In the genomic region with DNA sequence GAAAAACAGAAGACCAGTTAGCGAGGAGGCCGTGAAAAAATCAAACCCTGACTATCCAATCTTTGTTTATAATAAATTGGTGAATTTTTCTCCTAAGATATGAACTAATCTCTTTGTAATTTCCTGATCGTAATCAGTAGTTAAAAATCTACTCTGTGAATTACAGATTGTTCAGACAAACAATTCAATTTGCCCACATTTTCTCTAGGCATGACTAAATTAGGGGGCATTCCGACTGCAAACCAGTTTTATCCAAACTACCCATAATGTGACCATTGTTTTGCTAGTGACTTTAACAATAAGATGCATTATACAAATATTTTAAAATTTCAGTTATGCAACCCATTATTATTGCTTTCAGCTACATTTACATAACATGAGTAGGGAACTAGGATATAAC, we compare ENCODE assay signal across 32 cellular contexts.
"Had no signal": no experiment of that assay in that cellular context is flagged by ENCODE, and none has a peak within 500 bp of the region (broad histone marks: within the 10 kb centered on the region; RNA-seq: fewer than 3 reads in every experiment).

No MANE protein-coding gene starts in this region.

- H3K36me3 Mint-ChIP-seq: activated CD4-positive, alpha-beta memory T cell treated with anti-CD3 and anti-CD28 coated beads for 36 hours; activated naive CD4-positive, alpha-beta T cell treated with anti-CD3 and anti-CD28 coated beads, Interleukin-2, amount 10 ng/mL, durations not matched to agents 7 days and 5 days; stimulated activated memory B cell treated with anti-CD40 and anti-IgM and Interleukin-4, amounts not matched to agents 10 μg/mL and 1 μg/mL and 100 μg/mL, for 72 hours; type B pancreatic cell had no signal

- H3K4me1 Mint-ChIP-seq: activated CD4-positive, alpha-beta T cell treated with anti-CD3 and anti-CD28 coated beads, Interleukin-2, amount 10 ng/mL, durations not matched to agents 24 days and 14 days; activated naive CD4-positive, alpha-beta T cell treated with anti-CD3 and anti-CD28 coated beads, Interleukin-2, amount 10 ng/mL, durations not matched to agents 7 days and 5 days; nephron; stimulated activated memory B cell treated with anti-CD40 and anti-IgM and Interleukin-4, amounts not matched to agents 10 μg/mL and 1 μg/mL and 100 μg/mL, for 72 hours; stimulated activated naive CD8-positive, alpha-beta T cell treated with anti-CD3 and anti-CD28 coated beads, Interleukin-15, amount 100 ng/mL, for 72 hours had no signal

- H3K4me2 ChIP-seq: smooth muscle cell had no signal

- H3K27ac Mint-ChIP-seq: activated CD4-positive, alpha-beta memory T cell treated with anti-CD3 and anti-CD28 coated beads for 36 hours; activated CD4-positive, alpha-beta T cell treated with anti-CD3 and anti-CD28 coated beads, Interleukin-2, amount 10 ng/mL, durations not matched to agents 24 days and 14 days; activated naive CD4-positive, alpha-beta T cell treated with anti-CD3 and anti-CD28 coated beads, Interleukin-2, amount 10 ng/mL, durations not matched to agents 7 days and 5 days; effector memory CD8-positive, alpha-beta T cell; nephron; progenitor cell of endocrine pancreas; stimulated activated memory B cell treated with anti-CD40 and anti-IgM and Interleukin-4, amounts not matched to agents 10 μg/mL and 1 μg/mL and 100 μg/mL, for 72 hours; stimulated activated naive CD8-positive, alpha-beta T cell treated with anti-CD3 and anti-CD28 coated beads, Interleukin-15, amount 100 ng/mL, for 72 hours; type B pancreatic cell had no signal

- DNase-seq: activated CD4-positive, alpha-beta memory T cell treated with anti-CD3 and anti-CD28 coated beads for 36 hours; activated CD4-positive, alpha-beta T cell treated with anti-CD3 and anti-CD28 coated beads, Interleukin-2, amount 10 ng/mL, durations not matched to agents 24 days and 14 days; activated CD4-positive, CD25-positive, alpha-beta regulatory T cell treated with anti-CD3 and anti-CD28 coated beads, Interleukin-2, amount 50 U/mL, for 72 hours; activated CD8-positive, alpha-beta memory T cell treated with anti-CD3 and anti-CD28 coated beads, Interleukin-2, amount 50 U/mL, for 4 hours; activated gamma-delta T cell; activated naive CD4-positive, alpha-beta T cell treated with anti-CD3 and anti-CD28 coated beads, Interleukin-2, amount 10 ng/mL, durations not matched to agents 7 days and 5 days; activated T-cell treated with anti-CD3 and anti-CD28 coated beads, Interleukin-2, amount 50 U/mL, for 1 hour; amniotic stem cell; cortex of kidney; effector memory CD8-positive, alpha-beta T cell; foreskin keratinocyte; heart right ventricle; kidney glomerular epithelial cell; left lung; lower lobe of right lung; mesendoderm; ovary; retina; sigmoid colon; stimulated activated CD4-positive, alpha-beta T cell treated with anti-CD3 and anti-CD28 coated beads, Interleukin-1b, Interleukin-23, amount 100 ng/mL, for 48 hours; stimulated activated CD4-positive, alpha-beta T cell treated with anti-CD3 and anti-CD28 coated beads, Interleukin-4, amount 100 ng/mL, for 4 hours; stimulated activated CD8-positive, alpha-beta memory T cell treated with anti-CD3 and anti-CD28 coated beads, Interleukin-4, amount 100 ng/mL, for 48 hours; stimulated activated naive CD8-positive, alpha-beta T cell treated with anti-CD3 and anti-CD28 coated beads, Interleukin-15, amount 100 ng/mL, for 72 hours; substantia nigra; T1000; uterus had no signal

- H3K4me3 ChIP-seq: heart right ventricle, left lung, lower lobe of right lung, ovary, sigmoid colon, smooth muscle cell, uterus had no signal

- H3K27me3 Mint-ChIP-seq: activated CD4-positive, alpha-beta memory T cell treated with anti-CD3 and anti-CD28 coated beads for 36 hours; activated CD4-positive, alpha-beta T cell treated with anti-CD3 and anti-CD28 coated beads, Interleukin-2, amount 10 ng/mL, durations not matched to agents 24 days and 14 days; activated naive CD4-positive, alpha-beta T cell treated with anti-CD3 and anti-CD28 coated beads, Interleukin-2, amount 10 ng/mL, durations not matched to agents 7 days and 5 days; effector memory CD8-positive, alpha-beta T cell; progenitor cell of endocrine pancreas; stimulated activated memory B cell treated with anti-CD40 and anti-IgM and Interleukin-4, amounts not matched to agents 10 μg/mL and 1 μg/mL and 100 μg/mL, for 72 hours; stimulated activated naive CD8-positive, alpha-beta T cell treated with anti-CD3 and anti-CD28 coated beads, Interleukin-15, amount 100 ng/mL, for 72 hours; type B pancreatic cell had no signal

- H3K27ac ChIP-seq: brain microvascular endothelial cell, foreskin keratinocyte, heart right ventricle, left lung, lower lobe of right lung, ovary, sigmoid colon, uterus had no signal

- H3K9me3 Mint-ChIP-seq: activated CD4-positive, alpha-beta T cell treated with anti-CD3 and anti-CD28 coated beads, Interleukin-2, amount 10 ng/mL, durations not matched to agents 24 days and 14 days had no signal

- H3K27me3 ChIP-seq: brain microvascular endothelial cell, foreskin keratinocyte, heart right ventricle, left lung, ovary, sigmoid colon, uterus had no signal

- ATAC-seq: effector memory CD8-positive, alpha-beta T cell; foreskin keratinocyte; heart right ventricle; left lung; lower lobe of right lung; stimulated activated memory B cell treated with anti-CD40 and anti-IgM and Interleukin-4, amounts not matched to agents 10 μg/mL and 1 μg/mL and 100 μg/mL, for 72 hours; stimulated activated naive CD8-positive, alpha-beta T cell treated with anti-CD3 and anti-CD28 coated beads, Interleukin-15, amount 100 ng/mL, for 72 hours had no signal

- H3K36me3 ChIP-seq: brain microvascular endothelial cell, heart right ventricle, left lung, lower lobe of right lung, ovary, sigmoid colon, uterus had no signal

- H3K4me1 ChIP-seq: foreskin keratinocyte, heart right ventricle, left lung, lower lobe of right lung, sigmoid colon, uterus had no signal

- H3K9me3 ChIP-seq: uterus had no signal

- H3K4me3 Mint-ChIP-seq: activated CD4-positive, alpha-beta memory T cell treated with anti-CD3 and anti-CD28 coated beads for 36 hours; activated CD4-positive, alpha-beta T cell treated with anti-CD3 and anti-CD28 coated beads, Interleukin-2, amount 10 ng/mL, durations not matched to agents 24 days and 14 days; activated naive CD4-positive, alpha-beta T cell treated with anti-CD3 and anti-CD28 coated beads, Interleukin-2, amount 10 ng/mL, durations not matched to agents 7 days and 5 days; effector memory CD8-positive, alpha-beta T cell; nephron; stimulated activated memory B cell treated with anti-CD40 and anti-IgM and Interleukin-4, amounts not matched to agents 10 μg/mL and 1 μg/mL and 100 μg/mL, for 72 hours; stimulated activated naive CD8-positive, alpha-beta T cell treated with anti-CD3 and anti-CD28 coated beads, Interleukin-15, amount 100 ng/mL, for 72 hours; type B pancreatic cell had no signal
